8 cellular contexts compared by ENCODE assay signal in the genomic region with DNA sequence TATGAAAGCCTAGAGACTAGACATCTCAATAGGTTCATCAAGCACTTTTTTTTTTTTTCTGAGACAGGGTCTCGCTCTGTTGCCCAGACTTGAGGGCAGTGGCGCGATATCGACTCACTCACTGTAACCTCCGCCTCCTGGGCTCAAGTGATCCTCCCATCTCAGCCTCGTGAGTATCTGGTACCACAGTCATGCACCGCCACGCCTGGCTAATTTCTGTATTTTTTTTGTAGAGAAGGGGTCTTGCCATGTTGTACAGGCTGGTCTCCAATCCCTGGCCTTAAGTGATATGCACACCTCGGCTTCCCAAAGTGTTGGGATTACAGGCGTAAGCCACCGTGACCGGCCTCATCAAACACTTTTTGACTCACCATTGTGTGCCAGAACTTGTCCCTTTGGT. TPM values are rescaled to one million over a fixed set of nuclear protein-coding genes. Genes with fewer than 3 reads are reported as not detected.
A peak's percentile ranks its signal among the peaks of the same experiment; 100 is the strongest.
DNase-seq lines count a peak whose midpoint lies in the region; ATAC-seq, FAIRE-seq and TF ChIP-seq lines count a peak whose summit lies in the region.

No MANE protein-coding gene starts in this region.

- H2BK5ac ChIP-seq in H9 (ENCODE audit: insufficient read length, low read length) = no peak overlapping the region

- H3K18ac ChIP-seq in H9 (ENCODE audit: insufficient read length, low read depth, low read length) = no peak overlapping the region

- H3K9me3 Mint-ChIP-seq in H9 = no peaks in the 10 kb centered on the region; a peak in 2 of 5 replicates
- no peaks in the 10 kb centered on the region for H3K9me3 Mint-ChIP-seq in activated naive CD8-positive, alpha-beta T cell (ENCODE audit: low read depth)

- TSS peak; percentile 50 for BruUV-seq in HepG2 (replicated peaks; lab: Mats Ljungman, UMichigan)

- TF ChIP-seq POLR2A in A549 (IDR thresholded peaks at IDR 0.05; ENCODE audit: low read length) = no peak
- TF ChIP-seq POLR2A in HepG2 (IDR thresholded peaks at IDR 0.05; ENCODE audit: insufficient read depth in 1 of 2, low read depth in 2 of 2, low read length in 2 of 2) = no peak
- TF ChIP-seq POLR2A in upper lobe of left lung (IDR thresholded peaks at IDR 0.05) = no peak

- peaks cover 14 to 28% (median 22%) of the 10 kb centered on the region in 3 experiments; a peak in 6 of 7 replicates for H3K36me3 Mint-ChIP-seq in H9 (ENCODE audit: insufficient read depth in 1 of 3, low read depth in 3 of 3)
- H3K36me3 Mint-ChIP-seq in activated naive CD8-positive, alpha-beta T cell = peaks cover 3% of the 10 kb centered on the region

- H3K9ac ChIP-seq in H9 (ENCODE audit: extremely low read depth, insufficient read length, low read length) (no peak overlapping the region), HepG2 (ENCODE audit: insufficient read depth, low read depth, low read length) (peak overlapping the region; percentile 86)

- TF ChIP-seq RAD21 in A549 (conservative IDR thresholded peaks at IDR 0.05 in 1 of 2, IDR thresholded peaks at IDR 0.05 in 1 of 2) = no peak
- TF ChIP-seq RAD21 in HepG2 (CRISPR knock-in tag; IDR thresholded peaks at IDR 0.05) = no peak

- no peaks in the 10 kb centered on the region for H3K79me1 ChIP-seq in H9 (ENCODE audit: insufficient read depth, low read depth, low read length, poor library complexity, severe bottlenecking)

- H3K56ac ChIP-seq in H9 (ENCODE audit: insufficient read length, low read depth, low read length) = no peak overlapping the region

- peaks cover 15 to 23% of the 10 kb centered on the region in 2 experiments for H3K4me1 Mint-ChIP-seq in H9
- H3K4me1 Mint-ChIP-seq in activated naive CD8-positive, alpha-beta T cell (ENCODE audit: low read depth) = peaks cover 31% of the 10 kb centered on the region

- H3K4me3 Mint-ChIP-seq in H9 = peak overlapping the region; percentile 91 to 100
- H3K4me3 Mint-ChIP-seq in activated naive CD8-positive, alpha-beta T cell = peak overlapping the region; percentile 94

- H4K8ac ChIP-seq in H9 (replicated peaks; ENCODE audit: insufficient read length, low read depth, low read length) = no peak overlapping the region

- no peak overlapping the region for H2BK20ac ChIP-seq in H9 (ENCODE audit: low read depth, low read length, poor library complexity, severe bottlenecking)

- no peak overlapping the region; the same call in 1 of the 2 replicates for H3K4ac ChIP-seq in H9 (ENCODE audit: low read depth, low read length)

- H2BK120ac ChIP-seq in H9 (ENCODE audit: low read depth, low read length, poor library complexity, severe bottlenecking) = no peak overlapping the region

- no peak overlapping the region for H2AFZ ChIP-seq in H9 (ENCODE audit: low read length)
- peak overlapping the region; percentile 99 for H2AFZ ChIP-seq in HepG2 (ENCODE audit: low read length)

- H3K23ac ChIP-seq in H9 (ENCODE audit: insufficient read length, low read depth, low read length) = no peak overlapping the region

- peaks cover 19% of the 10 kb centered on the region for H3K4me1 ChIP-seq in A549
- H3K4me1 ChIP-seq in H9 (ENCODE audit: insufficient read depth, low read length) = no peaks in the 10 kb centered on the region; the same call in 1 of the 2 replicates
- H3K4me1 ChIP-seq in HepG2 (ENCODE audit: insufficient read depth, low read length) = peaks cover 27% of the 10 kb centered on the region
- H3K4me1 ChIP-seq in upper lobe of left lung = peaks cover 13 to 24% (median 22%) of the 10 kb centered on the region in 4 donors

- peak overlapping the region; percentile 77 for H3K4me3 ChIP-seq in A549
- H3K4me3 ChIP-seq in HepG2 (replicated peaks in 1 of 3; ENCODE audit: insufficient read depth in 1 of 3, low read depth in 2 of 3, low read length in 3 of 3) = peak overlapping the region; percentile 84 to 94 (median 85)
- peak overlapping the region; percentile 56 to 82 (median 68) for H3K4me3 ChIP-seq in upper lobe of left lung

- intact Hi-C loops in HepG2 (cut with micrococcal nuclease; ENCODE audit: unreplicated experiment) = no loop called here

- ATAC-seq in A549 = peak in 1 of 2 experiments; percentile 15; a peak in 3 of 6 replicates
- peak; percentile 12; the same call in 1 of the 3 replicates for ATAC-seq in HepG2
- ATAC-seq in upper lobe of left lung (ENCODE audit: low FRiP score in 2 of 2) = no peak

- H3K14ac ChIP-seq in H9 (ENCODE audit: insufficient read depth, low read length) = no peak overlapping the region

- peak overlapping the region; percentile 98 to 99 (median 98); a peak in 4 of 7 replicates for H3K27ac Mint-ChIP-seq in H9
- peak overlapping the region; percentile 100 for H3K27ac Mint-ChIP-seq in activated naive CD8-positive, alpha-beta T cell

- no peaks in the 10 kb centered on the region for H3K27me3 ChIP-seq in H9 (ENCODE audit: insufficient read depth, low read length)
- no peaks in the 10 kb centered on the region for H3K27me3 ChIP-seq in HepG2 (ENCODE audit: control insufficient read depth in 1 of 2, insufficient read depth in 2 of 2, low read length in 2 of 2)
- H3K27me3 ChIP-seq in upper lobe of left lung = no peaks in the 10 kb centered on the region

- no peak overlapping the region for H3T11ph ChIP-seq in H9 (ENCODE audit: low read length)

- no peak overlapping the region for H2AK5ac ChIP-seq in H9 (ENCODE audit: insufficient read length, low read length)

- H4K20me1 ChIP-seq in H9 (ENCODE audit: control insufficient read depth, insufficient read depth, insufficient read length) (no peaks in the 10 kb centered on the region), HepG2 (ENCODE audit: insufficient read depth, low read length) (no peaks in the 10 kb centered on the region)

- DNase-seq in A549 (ENCODE audit: low read depth in 1 of 2, low spot score in 1 of 2) = no peak
- DNase-seq in H9 = no peak
- DNase-seq in HepG2 (ENCODE audit: low spot score) = no peak
- no peak for DNase-seq in upper lobe of left lung
- DNase-seq in hippocampal formation (lab: John Stamatoyannopoulos, UW) = no peak
- no peak for DNase-seq in midbrain (lab: John Stamatoyannopoulos, UW)
- DNase-seq in foreskin melanocyte = no peak

- H3K36me3 ChIP-seq in HepG2 (replicated peaks in 1 of 2; ENCODE audit: control insufficient read depth in 1 of 2, insufficient read depth in 2 of 2, low read length in 2 of 2) (peaks cover 6 to 17% of the 10 kb centered on the region in 2 experiments; a peak in 4 of 5 replicates), upper lobe of left lung (peaks cover 0 to 17% (median 6%) of the 10 kb centered on the region in 4 donors)

- H3K23me2 ChIP-seq in H9 (ENCODE audit: insufficient read length, low read depth, low read length, poor library complexity, severe bottlenecking) = peaks cover 4% of the 10 kb centered on the region

- H3K79me2 ChIP-seq in H9 (ENCODE audit: insufficient read depth, low read length) = no peaks in the 10 kb centered on the region; the same call in 1 of the 2 replicates
- peaks cover 19% of the 10 kb centered on the region for H3K79me2 ChIP-seq in HepG2 (ENCODE audit: insufficient read depth, low read length)

- no peak overlapping the region for H4K5ac ChIP-seq in H9 (ENCODE audit: insufficient read length, low read depth, low read length)

- CTCF ChIA-PET in A549 (lab: Yijun Ruan, JAX) = interaction anchor here (0.7 to 5.1 kb wide), 4 partner anchors 16 to 218 kb away, joined by 3 to 23 read pairs (median 7); no protein-coding TSS in a partner anchor
- CTCF ChIA-PET in HepG2 (lab: Yijun Ruan, JAX; ENCODE audit: low intra/inter-chr PET ratio, low total read pairs) = no interaction called here

- no peak overlapping the region for H2BK12ac ChIP-seq in H9 (ENCODE audit: insufficient read length, low read depth, low read length)

- POLR2A ChIA-PET in A549 (lab: Yijun Ruan, JAX) = interaction anchor here (0.9 to 2.3 kb wide), 3 partner anchors 10 to 145 kb away, joined by 3 to 16 read pairs (median 10); partner anchors contain the start of genes MEF2D and NAXE
- POLR2A ChIA-PET in HepG2 (lab: Yijun Ruan, JAX) = interaction anchor here (1.0 to 2.2 kb wide), 3 partner anchors 10 to 144 kb away, joined by 6 to 36 read pairs (median 6); partner anchors contain the start of genes MEF2D and NAXE

- H3K4me2 ChIP-seq in A549 (peak overlapping the region; percentile 80), H9 (ENCODE audit: insufficient read depth, insufficient read length, low read length) (peak overlapping the region; percentile 53), HepG2 (ENCODE audit: low read depth, low read length) (peak overlapping the region; percentile 92)

- TF ChIP-seq EP300 in A549 (IDR thresholded peaks at IDR 0.05) = no peak
- TF ChIP-seq EP300 in HepG2 (IDR thresholded peaks at IDR 0.05; ENCODE audit: low read depth in 2 of 2, low read length in 2 of 2) = no peak
- TF ChIP-seq EP300 in HepG2 (CRISPR knock-in tag; IDR thresholded peaks at IDR 0.05; ENCODE audit: borderline replicate concordance) = no peak
- no peak for TF ChIP-seq EP300 in upper lobe of left lung (IDR thresholded peaks at IDR 0.05)

- FAIRE-seq in A549 (lab: Jason Lieb, UNC) = no peak
- no peak for FAIRE-seq in HepG2 (lab: Jason Lieb, UNC)

- in situ Hi-C loops in HepG2 (cut with HindIII; ENCODE audit: extremely low pct_ligation_motif_present, low pct_unique_long_range_greater_than_20kb) = no loop called here

- peak overlapping the region; percentile 86 to 94 for H3K27ac ChIP-seq in A549
- H3K27ac ChIP-seq in H9 (ENCODE audit: insufficient read length, low read depth, low read length) = no peak overlapping the region
- peak overlapping the region; percentile 80 for H3K27ac ChIP-seq in HepG2 (ENCODE audit: extremely low read length, insufficient read depth, low read length)
- H3K27ac ChIP-seq in upper lobe of left lung = peak overlapping the region; percentile 51 to 73 (median 64)

- H4K91ac ChIP-seq in H9 (ENCODE audit: insufficient read length, low read depth, low read length) = no peak overlapping the region

- peaks cover 2% of the 10 kb centered on the region; the same call in 1 of the 2 replicates for H3K27me3 Mint-ChIP-seq in H9 (ENCODE audit: low read depth)
- no peaks in the 10 kb centered on the region for H3K27me3 Mint-ChIP-seq in activated naive CD8-positive, alpha-beta T cell

- 77% methylated on average over 12 of the region's 12 CpGs for WGBS in A549 (ENCODE audit: missing lambda C conversion rate)
- no CpG with 5 or more reads among the region's 12 CpGs for WGBS in H9 (ENCODE audit: extremely low coverage, insufficient read length, low lambda C conversion rate)
- 68% methylated on average over 12 of the region's 12 CpGs for WGBS in HepG2 (ENCODE audit: low lambda C conversion rate)
- 83% methylated on average over 12 of the region's 12 CpGs for WGBS in upper lobe of left lung, 2 donors

- TF ChIP-seq CTCF in A549 (IDR thresholded peaks at IDR 0.05) (no peak), H9 (conservative IDR thresholded peaks at IDR 0.05) (no peak), HepG2 (CRISPR knock-in tag; IDR thresholded peaks at IDR 0.05) (no peak), upper lobe of left lung (IDR thresholded peaks at IDR 0.05) (no peak)

- H3K9me3 ChIP-seq in A549 (no peaks in the 10 kb centered on the region), H9 (ENCODE audit: control insufficient read depth, low read depth, low read length) (no peaks in the 10 kb centered on the region), HepG2 (ENCODE audit: low read length) (no peaks in the 10 kb centered on the region), upper lobe of left lung (no peaks in the 10 kb centered on the region)

- H2BK15ac ChIP-seq in H9 (ENCODE audit: low read depth, low read length) = no peak overlapping the region

RNA-seq across cellular contexts. Expression of gene GPATCH4, which starts 0.6 kb away (rescaled TPM):
- polyA plus RNA-seq in A549 (2011; rRNA removed) (68.1 and 76.1 TPM in 2 replicates), A549 (2017; fragmentation: RNase III; extraction: RNeasy Plus Mini Kit Qiagen cat#74134 plus additional on column Dnase treatment) (85.2 to 94.7 TPM (median 85.3 TPM) in 3 replicates), HepG2 (2011; rRNA removed) (19.2 and 20.0 TPM in 2 replicates)
- polyA plus RNA-seq in A549 (2012; cell fraction: cytosol; rRNA removed) = 40.7 and 41.4 TPM in 2 replicates
- polyA plus RNA-seq in A549 (2012; cell fraction: nucleus; rRNA removed) = 23.6 and 28.2 TPM in 2 replicates
- 64.1 and 79.6 TPM in 2 replicates for polyA minus RNA-seq in A549 (2011; rRNA and poly(A)+ RNA removed)
- total RNA-seq in H9 (2021) (64.6 and 71.7 TPM in 2 replicates), HepG2 (2016; rRNA removed; fragmentation: Illumina TruSeq; extraction: Trizol) (37.9 and 43.4 TPM in 2 replicates), upper lobe of left lung (10 to 100 TPM in 5 of 6 donors, 1 to 10 TPM in 1; 5.7 to 26.2 (median 19.4) TPM)
- total RNA-seq in HepG2 (2016; cell fraction: cytosol; rRNA removed; fragmentation: Illumina TruSeq; extraction: Trizol; ENCODE audit: low read depth) = 7.3 and 7.7 TPM in 2 replicates
- total RNA-seq in HepG2 (2016; cell fraction: insoluble cytoplasmic fraction; rRNA removed; fragmentation: Illumina TruSeq; extraction: Trizol) = 37.1 and 46.1 TPM in 2 replicates
- total RNA-seq in HepG2 (2016; cell fraction: membrane; rRNA removed; fragmentation: Illumina TruSeq; extraction: Trizol) = 22.7 and 24.7 TPM in 2 replicates
- 36.6 and 38.1 TPM in 2 replicates for total RNA-seq in HepG2 (2016; cell fraction: nucleus; rRNA removed; fragmentation: Illumina TruSeq; extraction: Trizol)
- 13.1 and 21.0 TPM in 2 replicates for polyA plus RNA-seq in HepG2 (2011; cell fraction: cytosol; rRNA removed)
- 13.5 and 17.3 TPM in 2 replicates for polyA plus RNA-seq in HepG2 (2011; cell fraction: nucleus; rRNA removed)
- polyA plus RNA-seq in HepG2 (2012) = 26.6 and 33.5 TPM in 2 replicates
- 11.1 and 11.2 TPM in 2 replicates for polyA plus RNA-seq in HepG2 (2016; cell fraction: cytosol; fragmentation: Illumina TruSeq; extraction: Trizol; ENCODE audit: low read depth)
- 79.1 and 79.7 TPM in 2 replicates for polyA plus RNA-seq in HepG2 (2016; cell fraction: insoluble cytoplasmic fraction; fragmentation: Illumina TruSeq; extraction: Trizol; ENCODE audit: low read depth)
- polyA plus RNA-seq in HepG2 (2016; cell fraction: membrane; fragmentation: Illumina TruSeq; extraction: Trizol; ENCODE audit: low read depth) = 22.9 and 25.6 TPM in 2 replicates
- polyA plus RNA-seq in HepG2 (2016; cell fraction: nucleus; fragmentation: Illumina TruSeq; extraction: Trizol; ENCODE audit: insufficient read depth, low read depth) = 59.3 and 65.1 TPM in 2 replicates
- 24.3 and 141 TPM in 2 replicates for polyA minus RNA-seq in HepG2 (2011; rRNA and poly(A)+ RNA removed; ENCODE audit: low replicate concordance)
- 9.7 and 9.9 TPM in 2 replicates for polyA minus RNA-seq in HepG2 (2011; cell fraction: cytosol; rRNA and poly(A)+ RNA removed)
- 46.1 and 51.0 TPM in 2 replicates for polyA minus RNA-seq in HepG2 (2011; cell fraction: nucleus; rRNA and poly(A)+ RNA removed)

RNA-seq across cellular contexts. Expression of gene NAXE, which starts 10.3 kb away (rescaled TPM):
- polyA plus RNA-seq in A549 (2011; rRNA removed) = 81.4 and 109 TPM in 2 replicates
- polyA plus RNA-seq in A549 (2012; cell fraction: cytosol; rRNA removed) = 179 and 191 TPM in 2 replicates
- 129 and 136 TPM in 2 replicates for polyA plus RNA-seq in A549 (2012; cell fraction: nucleus; rRNA removed)
- polyA plus RNA-seq in A549 (2017; fragmentation: RNase III; extraction: RNeasy Plus Mini Kit Qiagen cat#74134 plus additional on column Dnase treatment) = 108 to 119 TPM (median 116 TPM) in 3 replicates
- polyA minus RNA-seq in A549 (2011; rRNA and poly(A)+ RNA removed) = 115 and 124 TPM in 2 replicates
- total RNA-seq in H9 (2021) = 96.6 and 100 TPM in 2 replicates
- 37.9 and 59.4 TPM in 2 replicates for total RNA-seq in HepG2 (2016; rRNA removed; fragmentation: Illumina TruSeq; extraction: Trizol)
- 69.0 and 80.5 TPM in 2 replicates for total RNA-seq in HepG2 (2016; cell fraction: cytosol; rRNA removed; fragmentation: Illumina TruSeq; extraction: Trizol; ENCODE audit: low read depth)
- total RNA-seq in HepG2 (2016; cell fraction: insoluble cytoplasmic fraction; rRNA removed; fragmentation: Illumina TruSeq; extraction: Trizol) = 32.9 and 62.3 TPM in 2 replicates
- total RNA-seq in HepG2 (2016; cell fraction: membrane; rRNA removed; fragmentation: Illumina TruSeq; extraction: Trizol) = 57.8 and 70.5 TPM in 2 replicates
- 36.6 and 46.8 TPM in 2 replicates for total RNA-seq in HepG2 (2016; cell fraction: nucleus; rRNA removed; fragmentation: Illumina TruSeq; extraction: Trizol)
- 35.0 and 39.4 TPM in 2 replicates for polyA plus RNA-seq in HepG2 (2011; rRNA removed)
- polyA plus RNA-seq in HepG2 (2011; cell fraction: cytosol; rRNA removed) = 44.6 and 54.4 TPM in 2 replicates
- 28.8 and 37.7 TPM in 2 replicates for polyA plus RNA-seq in HepG2 (2011; cell fraction: nucleus; rRNA removed)
- polyA plus RNA-seq in HepG2 (2012) = 37.1 and 42.0 TPM in 2 replicates
- polyA plus RNA-seq in HepG2 (2016; cell fraction: cytosol; fragmentation: Illumina TruSeq; extraction: Trizol; ENCODE audit: low read depth) = 109 and 132 TPM in 2 replicates
- 38.4 and 48.9 TPM in 2 replicates for polyA plus RNA-seq in HepG2 (2016; cell fraction: insoluble cytoplasmic fraction; fragmentation: Illumina TruSeq; extraction: Trizol; ENCODE audit: low read depth)
- polyA plus RNA-seq in HepG2 (2016; cell fraction: membrane; fragmentation: Illumina TruSeq; extraction: Trizol; ENCODE audit: low read depth) = 78.1 and 86.6 TPM in 2 replicates
- polyA plus RNA-seq in HepG2 (2016; cell fraction: nucleus; fragmentation: Illumina TruSeq; extraction: Trizol; ENCODE audit: insufficient read depth, low read depth) = 64.6 and 71.1 TPM in 2 replicates
- polyA minus RNA-seq in HepG2 (2011; rRNA and poly(A)+ RNA removed; ENCODE audit: low replicate concordance) = 43.3 and 215 TPM in 2 replicates
- polyA minus RNA-seq in HepG2 (2011; cell fraction: cytosol; rRNA and poly(A)+ RNA removed) = 15.2 and 16.5 TPM in 2 replicates
- 15.8 and 22.0 TPM in 2 replicates for polyA minus RNA-seq in HepG2 (2011; cell fraction: nucleus; rRNA and poly(A)+ RNA removed)
- 10 to 100 TPM; 46.1 to 81.1 (median 60.0) TPM for total RNA-seq in upper lobe of left lung

RNA-seq across cellular contexts. Expression of gene HAPLN2, which starts 17.3 kb away (rescaled TPM):
- polyA plus RNA-seq in A549 (2011; rRNA removed) (0.11 and 0.23 TPM in 2 replicates), A549 (2017; fragmentation: RNase III; extraction: RNeasy Plus Mini Kit Qiagen cat#74134 plus additional on column Dnase treatment) (0.10 to 0.16 TPM (median 0.13 TPM) in 3 replicates), HepG2 (2011; rRNA removed) (0.09 TPM in 1 of 2 replicates, not detected in the other)
- 0.08 and 0.09 TPM in 2 replicates for polyA plus RNA-seq in A549 (2012; cell fraction: cytosol; rRNA removed)
- polyA plus RNA-seq in A549 (2012; cell fraction: nucleus; rRNA removed) = 1.4 and 1.8 TPM in 2 replicates
- not detected in 2 replicates for polyA minus RNA-seq in A549 (2011; rRNA and poly(A)+ RNA removed)
- total RNA-seq in H9 (2021) (0.44 and 0.46 TPM in 2 replicates), HepG2 (2016; rRNA removed; fragmentation: Illumina TruSeq; extraction: Trizol) (not detected in 2 replicates), upper lobe of left lung (1 to 10 TPM in 1 of 6 donors, under 1 TPM in 2, not detected in 3; 0.14 to 5.0 (median 0.37) TPM)
- not detected in 2 replicates for total RNA-seq in HepG2 (2016; cell fraction: cytosol; rRNA removed; fragmentation: Illumina TruSeq; extraction: Trizol; ENCODE audit: low read depth)
- not detected in 2 replicates for total RNA-seq in HepG2 (2016; cell fraction: insoluble cytoplasmic fraction; rRNA removed; fragmentation: Illumina TruSeq; extraction: Trizol)
- not detected in 2 replicates for total RNA-seq in HepG2 (2016; cell fraction: membrane; rRNA removed; fragmentation: Illumina TruSeq; extraction: Trizol)
- not detected in 2 replicates for total RNA-seq in HepG2 (2016; cell fraction: nucleus; rRNA removed; fragmentation: Illumina TruSeq; extraction: Trizol)
- not detected in 2 replicates for polyA plus RNA-seq in HepG2 (2011; cell fraction: cytosol; rRNA removed)
- polyA plus RNA-seq in HepG2 (2011; cell fraction: nucleus; rRNA removed) = 0.40 and 0.62 TPM in 2 replicates
- 0.19 TPM in 1 of 2 replicates, not detected in the other for polyA plus RNA-seq in HepG2 (2012)
- polyA plus RNA-seq in HepG2 (2016; cell fraction: cytosol; fragmentation: Illumina TruSeq; extraction: Trizol; ENCODE audit: low read depth) = not detected in 2 replicates
- not detected in 2 replicates for polyA plus RNA-seq in HepG2 (2016; cell fraction: insoluble cytoplasmic fraction; fragmentation: Illumina TruSeq; extraction: Trizol; ENCODE audit: low read depth)
- not detected in 2 replicates for polyA plus RNA-seq in HepG2 (2016; cell fraction: membrane; fragmentation: Illumina TruSeq; extraction: Trizol; ENCODE audit: low read depth)
- not detected in 2 replicates for polyA plus RNA-seq in HepG2 (2016; cell fraction: nucleus; fragmentation: Illumina TruSeq; extraction: Trizol; ENCODE audit: insufficient read depth, low read depth)
- polyA minus RNA-seq in HepG2 (2011; rRNA and poly(A)+ RNA removed; ENCODE audit: low replicate concordance) = not detected in 2 replicates
- not detected in 2 replicates for polyA minus RNA-seq in HepG2 (2011; cell fraction: cytosol; rRNA and poly(A)+ RNA removed)
- not detected in 2 replicates for polyA minus RNA-seq in HepG2 (2011; cell fraction: nucleus; rRNA and poly(A)+ RNA removed)

RNA-seq across cellular contexts. Expression of gene TTC24, which starts 22.4 kb away (rescaled TPM):
- polyA plus RNA-seq in A549 (2011; rRNA removed) (not detected in 2 replicates), A549 (2017; fragmentation: RNase III; extraction: RNeasy Plus Mini Kit Qiagen cat#74134 plus additional on column Dnase treatment) (not detected in 3 replicates), HepG2 (2011; rRNA removed) (0.18 and 0.30 TPM in 2 replicates)
- not detected in 2 replicates for polyA plus RNA-seq in A549 (2012; cell fraction: cytosol; rRNA removed)
- polyA plus RNA-seq in A549 (2012; cell fraction: nucleus; rRNA removed) = not detected in 2 replicates
- not detected in 2 replicates for polyA minus RNA-seq in A549 (2011; rRNA and poly(A)+ RNA removed)
- total RNA-seq in H9 (2021) (0.26 TPM in 1 of 2 replicates, not detected in the other), HepG2 (2016; rRNA removed; fragmentation: Illumina TruSeq; extraction: Trizol) (0.13 and 0.15 TPM in 2 replicates), upper lobe of left lung (under 1 TPM in 1 of 6 donors, not detected in 5; 0.20 TPM)
- not detected in 2 replicates for total RNA-seq in HepG2 (2016; cell fraction: cytosol; rRNA removed; fragmentation: Illumina TruSeq; extraction: Trizol; ENCODE audit: low read depth)
- total RNA-seq in HepG2 (2016; cell fraction: insoluble cytoplasmic fraction; rRNA removed; fragmentation: Illumina TruSeq; extraction: Trizol) = 0.22 and 0.37 TPM in 2 replicates
- total RNA-seq in HepG2 (2016; cell fraction: membrane; rRNA removed; fragmentation: Illumina TruSeq; extraction: Trizol) = not detected in 2 replicates
- total RNA-seq in HepG2 (2016; cell fraction: nucleus; rRNA removed; fragmentation: Illumina TruSeq; extraction: Trizol) = not detected in 2 replicates
- 0.05 and 0.11 TPM in 2 replicates for polyA plus RNA-seq in HepG2 (2011; cell fraction: cytosol; rRNA removed)
- 0.61 and 1.4 TPM in 2 replicates for polyA plus RNA-seq in HepG2 (2011; cell fraction: nucleus; rRNA removed)
- polyA plus RNA-seq in HepG2 (2012) = 0.17 TPM in 1 of 2 replicates, not detected in the other
- polyA plus RNA-seq in HepG2 (2016; cell fraction: cytosol; fragmentation: Illumina TruSeq; extraction: Trizol; ENCODE audit: low read depth) = not detected in 2 replicates
- polyA plus RNA-seq in HepG2 (2016; cell fraction: insoluble cytoplasmic fraction; fragmentation: Illumina TruSeq; extraction: Trizol; ENCODE audit: low read depth) = not detected in 2 replicates
- polyA plus RNA-seq in HepG2 (2016; cell fraction: membrane; fragmentation: Illumina TruSeq; extraction: Trizol; ENCODE audit: low read depth) = not detected in 2 replicates
- 0.60 TPM in 1 of 2 replicates, not detected in the other for polyA plus RNA-seq in HepG2 (2016; cell fraction: nucleus; fragmentation: Illumina TruSeq; extraction: Trizol; ENCODE audit: insufficient read depth, low read depth)
- polyA minus RNA-seq in HepG2 (2011; rRNA and poly(A)+ RNA removed; ENCODE audit: low replicate concordance) = 0.32 TPM in 1 of 2 replicates, not detected in the other
- polyA minus RNA-seq in HepG2 (2011; cell fraction: cytosol; rRNA and poly(A)+ RNA removed) = not detected in 2 replicates
- 0.99 TPM in 1 of 2 replicates, not detected in the other for polyA minus RNA-seq in HepG2 (2011; cell fraction: nucleus; rRNA and poly(A)+ RNA removed)

RNA-seq across cellular contexts. Expression of gene IQGAP3, which starts 29.5 kb away (rescaled TPM):
- polyA plus RNA-seq in A549 (2011; rRNA removed) (15.4 and 15.6 TPM in 2 replicates), A549 (2017; fragmentation: RNase III; extraction: RNeasy Plus Mini Kit Qiagen cat#74134 plus additional on column Dnase treatment) (16.0 to 17.0 TPM (median 17.0 TPM) in 3 replicates), HepG2 (2011; rRNA removed) (12.8 and 13.5 TPM in 2 replicates)
- 14.9 and 16.0 TPM in 2 replicates for polyA plus RNA-seq in A549 (2012; cell fraction: cytosol; rRNA removed)
- 117 and 126 TPM in 2 replicates for polyA plus RNA-seq in A549 (2012; cell fraction: nucleus; rRNA removed)
- polyA minus RNA-seq in A549 (2011; rRNA and poly(A)+ RNA removed) = 25.3 and 28.1 TPM in 2 replicates
- total RNA-seq in H9 (2021) (24.5 and 24.7 TPM in 2 replicates), HepG2 (2016; rRNA removed; fragmentation: Illumina TruSeq; extraction: Trizol) (6.7 and 14.1 TPM in 2 replicates), upper lobe of left lung (10 to 100 TPM in 1 of 6 donors, 1 to 10 TPM in 4, under 1 TPM in 1; under 0.01 to 16.0 (median 2.2) TPM)
- total RNA-seq in HepG2 (2016; cell fraction: cytosol; rRNA removed; fragmentation: Illumina TruSeq; extraction: Trizol; ENCODE audit: low read depth) = 0.97 and 2.0 TPM in 2 replicates
- total RNA-seq in HepG2 (2016; cell fraction: insoluble cytoplasmic fraction; rRNA removed; fragmentation: Illumina TruSeq; extraction: Trizol) = 6.2 and 14.6 TPM in 2 replicates
- 2.2 and 2.4 TPM in 2 replicates for total RNA-seq in HepG2 (2016; cell fraction: membrane; rRNA removed; fragmentation: Illumina TruSeq; extraction: Trizol)
- total RNA-seq in HepG2 (2016; cell fraction: nucleus; rRNA removed; fragmentation: Illumina TruSeq; extraction: Trizol) = 18.5 and 22.6 TPM in 2 replicates
- 2.4 and 3.7 TPM in 2 replicates for polyA plus RNA-seq in HepG2 (2011; cell fraction: cytosol; rRNA removed)
- polyA plus RNA-seq in HepG2 (2011; cell fraction: nucleus; rRNA removed) = 79.6 and 121 TPM in 2 replicates
- polyA plus RNA-seq in HepG2 (2012) = 4.8 and 7.5 TPM in 2 replicates
- 0.44 TPM in 2 replicates for polyA plus RNA-seq in HepG2 (2016; cell fraction: cytosol; fragmentation: Illumina TruSeq; extraction: Trizol; ENCODE audit: low read depth)
- 3.2 and 3.8 TPM in 2 replicates for polyA plus RNA-seq in HepG2 (2016; cell fraction: insoluble cytoplasmic fraction; fragmentation: Illumina TruSeq; extraction: Trizol; ENCODE audit: low read depth)
- polyA plus RNA-seq in HepG2 (2016; cell fraction: membrane; fragmentation: Illumina TruSeq; extraction: Trizol; ENCODE audit: low read depth) = 0.92 and 1.1 TPM in 2 replicates
- polyA plus RNA-seq in HepG2 (2016; cell fraction: nucleus; fragmentation: Illumina TruSeq; extraction: Trizol; ENCODE audit: insufficient read depth, low read depth) = 42.8 and 43.6 TPM in 2 replicates
- 22.3 and 62.6 TPM in 2 replicates for polyA minus RNA-seq in HepG2 (2011; rRNA and poly(A)+ RNA removed; ENCODE audit: low replicate concordance)
- polyA minus RNA-seq in HepG2 (2011; cell fraction: cytosol; rRNA and poly(A)+ RNA removed) = 4.0 and 5.7 TPM in 2 replicates
- 16.8 and 18.3 TPM in 2 replicates for polyA minus RNA-seq in HepG2 (2011; cell fraction: nucleus; rRNA and poly(A)+ RNA removed)
